ENCODE assay signal across 8 cellular contexts in the genomic region with DNA sequence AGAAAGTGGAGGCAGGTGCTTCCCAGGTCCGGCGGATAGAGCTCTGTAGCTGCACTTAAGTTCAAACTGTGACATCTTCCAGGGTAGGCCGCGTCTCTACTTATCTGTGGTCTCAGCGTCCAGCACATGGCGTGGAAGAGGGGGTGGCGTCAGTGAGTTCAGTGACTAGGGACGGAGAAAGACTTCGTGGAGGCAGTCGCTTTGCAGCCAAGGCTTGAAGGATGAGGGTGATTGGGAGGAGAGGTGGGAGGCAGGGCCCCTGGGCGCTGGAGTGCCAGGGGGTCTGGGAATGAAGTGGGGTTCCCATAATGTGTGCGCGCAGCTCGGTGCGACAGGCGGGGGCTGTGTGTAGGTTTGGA. TPM values are rescaled to one million over a fixed set of nuclear protein-coding genes. Genes with fewer than 3 reads are reported as not detected.
DNase-seq lines count a peak whose midpoint lies in the region; ATAC-seq, FAIRE-seq and TF ChIP-seq lines count a peak whose summit lies in the region.

No MANE protein-coding gene starts in this region.

- H3K4me2 ChIP-seq in astrocyte (ENCODE audit: low read length) = peak overlapping the region; percentile 100

- H3K27me3 ChIP-seq in astrocyte (ENCODE audit: insufficient read depth, low read length) (no peaks in the 10 kb centered on the region), right lobe of liver (no peaks in the 10 kb centered on the region), testis (no peaks in the 10 kb centered on the region)

- H3K9me3 ChIP-seq in astrocyte (ENCODE audit: insufficient read depth, low read depth, low read length) (no peaks in the 10 kb centered on the region), right lobe of liver (no peaks in the 10 kb centered on the region), testis (no peaks in the 10 kb centered on the region)

- no peak for TF ChIP-seq CTCF in astrocyte (IDR thresholded peaks at IDR 0.05; ENCODE audit: insufficient read depth, low read depth, low read length)
- TF ChIP-seq CTCF in right lobe of liver (IDR thresholded peaks at IDR 0.05) = no peak
- TF ChIP-seq CTCF in testis (IDR thresholded peaks at IDR 0.05) = no peak

- ATAC-seq in right lobe of liver = no peak

- H3K27ac Mint-ChIP-seq in activated T-cell treated with anti-CD3 and anti-CD28 coated beads, Interleukin-2, amount 50 U/mL, for 24 hours = peak overlapping the region; percentile 61
- H3K27ac Mint-ChIP-seq in astrocyte (ENCODE audit: unreplicated experiment) = peak overlapping the region; percentile 6

- peak overlapping the region; percentile 100 for H2AFZ ChIP-seq in astrocyte (ENCODE audit: low read depth, low read length)

- no peak overlapping the region for H3K4me3 ChIP-seq in astrocyte (ENCODE audit: insufficient read depth, low read depth, low read length)
- peak overlapping the region; percentile 90 to 94 (median 93) for H3K4me3 ChIP-seq in right lobe of liver
- peak overlapping the region; percentile 82 to 95 for H3K4me3 ChIP-seq in testis

- H3K27ac ChIP-seq in astrocyte (ENCODE audit: low read depth, low read length) = no peak overlapping the region
- no peak overlapping the region for H3K27ac ChIP-seq in right lobe of liver
- H3K27ac ChIP-seq in testis = no peak overlapping the region

- H3K36me3 ChIP-seq in astrocyte (ENCODE audit: insufficient read depth, low read length) (no peaks in the 10 kb centered on the region), right lobe of liver (no peaks in the 10 kb centered on the region), testis (ENCODE audit: low read depth, missing control alignments) (no peaks in the 10 kb centered on the region)

- no peaks in the 10 kb centered on the region for H3K9me3 Mint-ChIP-seq in activated T-cell treated with anti-CD3 and anti-CD28 coated beads, Interleukin-2, amount 50 U/mL, for 24 hours
- H3K9me3 Mint-ChIP-seq in astrocyte (ENCODE audit: unreplicated experiment) = no peaks in the 10 kb centered on the region

- FAIRE-seq in astrocyte (lab: Jason Lieb, UNC) = no peak

- H3K79me2 ChIP-seq in astrocyte (ENCODE audit: insufficient read depth, low read length) = peaks cover 32% of the 10 kb centered on the region

- peak overlapping the region; percentile 94 for H3K4me3 Mint-ChIP-seq in activated T-cell treated with anti-CD3 and anti-CD28 coated beads, Interleukin-2, amount 50 U/mL, for 24 hours
- peak overlapping the region; percentile 79 for H3K4me3 Mint-ChIP-seq in astrocyte (ENCODE audit: unreplicated experiment)

- peaks cover 34% of the 10 kb centered on the region for H4K20me1 ChIP-seq in astrocyte (ENCODE audit: insufficient read depth, low read length)

- intact Hi-C loops in right lobe of liver (cut with DNase I) = loop anchor here in 1 of 2 donors (5.0 kb wide), 1 partner anchor 205 kb away; the partner anchor contains the start of gene ADPRS
- intact Hi-C loops in testis (cut with DNase I; ENCODE audit: low total_unique reads) = no loop called here

- peaks cover 46% of the 10 kb centered on the region for H3K4me1 Mint-ChIP-seq in activated T-cell treated with anti-CD3 and anti-CD28 coated beads, Interleukin-2, amount 50 U/mL, for 24 hours (ENCODE audit: low read depth)
- H3K4me1 Mint-ChIP-seq in astrocyte (ENCODE audit: low read depth, unreplicated experiment) = peaks cover 23% of the 10 kb centered on the region

- DNase-seq in activated T-cell treated with anti-CD3 and anti-CD28 coated beads, Interleukin-2, amount 50 U/mL, for 24 hours = no peak
- no peak for DNase-seq in activated T-cell treated with anti-CD3 and anti-CD28 coated beads for 4 hours
- no peak for DNase-seq in astrocyte (ENCODE audit: low read depth)
- peak in 1 of 3 donors; percentile 48 for DNase-seq in right lobe of liver
- no peak for DNase-seq in testis
- DNase-seq in T1000 (lab: John Stamatoyannopoulos, UW) = no peak
- DNase-seq in NCI-H82 treated with DMSO at 0.1 percent for 48 hours (lab: John Stamatoyannopoulos, UW; ENCODE audit: unreplicated experiment) = no peak
- no peak for DNase-seq in NCI-H187 (lab: John Stamatoyannopoulos, UW)

- H3K9ac ChIP-seq in astrocyte (ENCODE audit: low read length) = no peak overlapping the region

- no peak for TF ChIP-seq POLR2A in right lobe of liver (IDR thresholded peaks at IDR 0.05)
- TF ChIP-seq POLR2A in testis (IDR thresholded peaks at IDR 0.05) = no peak

- 49% methylated on average over 15 of the region's 16 CpGs for WGBS in right lobe of liver (ENCODE audit: insufficient coverage, low coverage, low lambda C conversion rate, missing lambda C conversion rate)
- WGBS in testis, 2 donors = 32 to 43% methylated on average over 16 of the region's 16 CpGs

- H3K36me3 Mint-ChIP-seq in activated T-cell treated with anti-CD3 and anti-CD28 coated beads, Interleukin-2, amount 50 U/mL, for 24 hours (ENCODE audit: low read depth) = peaks cover 7% of the 10 kb centered on the region
- no peaks in the 10 kb centered on the region for H3K36me3 Mint-ChIP-seq in astrocyte (ENCODE audit: low read depth, unreplicated experiment)

- H3K27me3 Mint-ChIP-seq in activated T-cell treated with anti-CD3 and anti-CD28 coated beads, Interleukin-2, amount 50 U/mL, for 24 hours = no peaks in the 10 kb centered on the region
- peaks cover 7% of the 10 kb centered on the region for H3K27me3 Mint-ChIP-seq in astrocyte (ENCODE audit: low read depth, unreplicated experiment)

- H3K4me1 ChIP-seq in astrocyte (ENCODE audit: insufficient read depth, low read length) = peaks cover 11% of the 10 kb centered on the region
- H3K4me1 ChIP-seq in right lobe of liver = peaks cover 0 to 7% (median 0%) of the 10 kb centered on the region in 4 donors
- peaks cover 33% of the 10 kb centered on the region for H3K4me1 ChIP-seq in testis

RNA-seq across cellular contexts. Expression of gene AGO1, which starts 0.4 kb away (rescaled TPM):
- total RNA-seq in astrocyte (34.1 and 35.1 TPM in 2 replicates), right lobe of liver (10 to 100 TPM in 5 of 6 experiments, 1 to 10 TPM in 1; 8.7 to 11.2 (median 10.5) TPM), testis (10 to 100 TPM; 32.3 to 41.9 TPM)
- polyA plus RNA-seq in testis (ENCODE audit: insufficient read depth, low read depth, low replicate concordance) = 11.5 TPM

RNA-seq across cellular contexts. Expression of gene AGO3, which starts 48.3 kb away (rescaled TPM):
- 26.5 and 27.0 TPM in 2 replicates for total RNA-seq in astrocyte
- total RNA-seq in right lobe of liver = 10 to 100 TPM in 5 of 6 experiments, 1 to 10 TPM in 1; 7.0 to 16.2 (median 13.1) TPM
- total RNA-seq in testis = 10 to 100 TPM; 42.6 to 47.2 TPM
- polyA plus RNA-seq in testis (ENCODE audit: insufficient read depth, low read depth, low replicate concordance) = 22.4 TPM
